Comparison of ENCODE assay signal across 8 cellular contexts in genomic region chr7:149125189-149125863, GRCh38. TPM values are rescaled to one million over a fixed set of nuclear protein-coding genes. Genes with fewer than 3 reads are reported as not detected.
DNase-seq lines count a peak whose midpoint lies in the region; ATAC-seq and TF ChIP-seq lines count a peak whose summit lies in the region.

No MANE protein-coding gene starts in this region.

- peak in 1 of 7 experiments; percentile 25 for DNase-seq in CD8-positive, alpha-beta T cell
- DNase-seq in HT-29 (ENCODE audit: low spot score) (peak; percentile 72), adrenal gland (peak in 2 of 7 donors; percentile 26 to 69), kidney tubule cell (ENCODE audit: low spot score) (peak; percentile 27), thoracic aorta (ENCODE audit: low spot score) (no peak), dermis blood vessel endothelial cell (no peak)
- no peak for DNase-seq in activated effector memory CD4-positive, alpha-beta T cell treated with anti-CD3 and anti-CD28 coated beads, Interleukin-2, amount 50 U/mL, for 16 hours

- H3K36me3 ChIP-seq in CD8-positive, alpha-beta T cell (ENCODE audit: insufficient read depth, low read length) = peaks cover under 1% of the 10 kb centered on the region
- H3K36me3 ChIP-seq in adrenal gland (replicated peaks in 1 of 2) (peaks cover 0 to 4% of the 10 kb centered on the region in 2 donors), thoracic aorta (no peaks in the 10 kb centered on the region)

- 2 to 8% (median 5%) methylated on average over 13 to 21 of the region's 21 CpGs for WGBS in adrenal gland, 4 donors

- peaks cover 28% of the 10 kb centered on the region for H3K4me1 Mint-ChIP-seq in CD8-positive, alpha-beta T cell (ENCODE audit: low read depth)

- no peaks in the 10 kb centered on the region for H3K27me3 ChIP-seq in CD8-positive, alpha-beta T cell (ENCODE audit: insufficient read depth, low read length)
- no peaks in the 10 kb centered on the region for H3K27me3 ChIP-seq in adrenal gland
- H3K27me3 ChIP-seq in thoracic aorta (replicated peaks; ENCODE audit: insufficient read depth) = no peaks in the 10 kb centered on the region

- TF ChIP-seq POLR2A in adrenal gland (IDR thresholded peaks at IDR 0.05) = no peak

- POLR2A ChIA-PET in CD8-positive, alpha-beta T cell (lab: Charles Lee) = interaction anchor here (0.6 to 3.4 kb wide), 7 partner anchors 22 to 427 kb away, joined by 3 to 61 read pairs (median 4); partner anchors contain the start of genes CUL1, ZNF282, ZNF398 and ZNF786

- peak overlapping the region; percentile 88 for H3K27ac ChIP-seq in CD8-positive, alpha-beta T cell (ENCODE audit: low read depth, low read length)
- H3K27ac ChIP-seq in adrenal gland (peak overlapping the region; percentile 81 to 96 (median 92)), thoracic aorta (peak overlapping the region; percentile 96 to 98)

- peaks cover 17% of the 10 kb centered on the region for H3K36me3 Mint-ChIP-seq in CD8-positive, alpha-beta T cell

- CTCF ChIA-PET in CD8-positive, alpha-beta T cell (lab: Charles Lee) = interaction anchor here (0.7 to 2.7 kb wide), 5 partner anchors 12 to 59 kb away, joined by 3 to 24 read pairs (median 4); partner anchors contain the start of gene ZNF398

- H3K4me1 ChIP-seq in CD8-positive, alpha-beta T cell (ENCODE audit: insufficient read depth, low read length) = peaks cover 18% of the 10 kb centered on the region
- H3K4me1 ChIP-seq in adrenal gland (replicated peaks in 1 of 2) (peaks cover 7 to 16% of the 10 kb centered on the region in 2 donors), thoracic aorta (ENCODE audit: control insufficient read depth in 1 of 2, low read depth in 2 of 2) (peaks cover 7 to 15% of the 10 kb centered on the region in 2 donors)

- H3K9me3 ChIP-seq in CD8-positive, alpha-beta T cell (ENCODE audit: low read length) = peaks cover 1% of the 10 kb centered on the region
- H3K9me3 ChIP-seq in adrenal gland (replicated peaks in 1 of 3) (no peaks in the 10 kb centered on the region), thoracic aorta (no peaks in the 10 kb centered on the region)

- TF ChIP-seq CTCF in CD8-positive, alpha-beta T cell (IDR thresholded peaks at IDR 0.05) = no peak
- no peak for TF ChIP-seq CTCF in adrenal gland (IDR thresholded peaks at IDR 0.05)
- TF ChIP-seq CTCF in thoracic aorta (IDR thresholded peaks at IDR 0.05) = no peak

- no peaks in the 10 kb centered on the region for H3K9me3 Mint-ChIP-seq in CD8-positive, alpha-beta T cell

- peak overlapping the region; percentile 99 for H3K4me3 ChIP-seq in CD8-positive, alpha-beta T cell (ENCODE audit: low read depth, low read length)
- peak overlapping the region; percentile 58 to 93 (median 75) for H3K4me3 ChIP-seq in adrenal gland
- H3K4me3 ChIP-seq in thoracic aorta = peak overlapping the region; percentile 95

- no peaks in the 10 kb centered on the region for H3K27me3 Mint-ChIP-seq in CD8-positive, alpha-beta T cell (ENCODE audit: low read depth)

- H3K27ac Mint-ChIP-seq in CD8-positive, alpha-beta T cell = peak overlapping the region; percentile 98

- H3K4me3 Mint-ChIP-seq in CD8-positive, alpha-beta T cell = peak overlapping the region; percentile 100

- intact Hi-C loops in CD8-positive, alpha-beta T cell (cut with DNase I, micrococcal nuclease) = loop anchor here (5.0 to 10.0 kb wide), 4 partner anchors 112 to 589 kb away; partner anchors contain the start of gene ZNF212 (in 1 of the 2)
- intact Hi-C loops in adrenal gland (cut with DNase I) = no loop called here

- ATAC-seq in CD8-positive, alpha-beta T cell = no peak
- ATAC-seq in thoracic aorta (ENCODE audit: insufficient number of reproducible peaks, low FRiP score, low read depth) (no peak), GM21447 (IDR thresholded peaks at IDR 0.05; ENCODE audit: unreplicated experiment) (no peak)

RNA-seq across cellular contexts. Expression of gene ZNF425, which starts 0.8 kb away (rescaled TPM):
- total RNA-seq in CD8-positive, alpha-beta T cell = under 1 TPM; 0.52 to 0.56 TPM
- 0.39 and 1.2 TPM in 2 replicates for total RNA-seq in HT-29 (2014; rRNA removed; shearing (Covaris generic))
- total RNA-seq in adrenal gland (1 to 10 TPM in 7 of 8 donors, under 1 TPM in 1; 0.36 to 2.3 (median 1.4) TPM), thoracic aorta (1 to 10 TPM; 3.1 to 3.4 TPM), dermis blood vessel endothelial cell (3.5 and 3.9 TPM in 2 replicates)
- 1 to 10 TPM in 2 of 3 donors, under 1 TPM in 1; 0.71 to 2.9 (median 1.4) TPM for polyA plus RNA-seq in adrenal gland

RNA-seq across cellular contexts. Expression of gene ZNF398, which starts 21.9 kb away (rescaled TPM):
- total RNA-seq in CD8-positive, alpha-beta T cell = 10 to 100 TPM; 12.9 to 15.1 TPM
- total RNA-seq in HT-29 (2014; rRNA removed; shearing (Covaris generic)) = 8.2 and 13.8 TPM in 2 replicates
- total RNA-seq in adrenal gland = 10 to 100 TPM; 11.3 to 18.7 (median 14.7) TPM
- 1 to 10 TPM; 2.0 to 8.5 (median 3.6) TPM for polyA plus RNA-seq in adrenal gland
- 10 to 100 TPM; 16.2 to 31.5 TPM for total RNA-seq in thoracic aorta
- total RNA-seq in dermis blood vessel endothelial cell = 8.7 and 8.8 TPM in 2 replicates

RNA-seq across cellular contexts. Expression of gene ZNF786, which starts 34.8 kb away (rescaled TPM):
- 1 to 10 TPM; 4.7 to 5.7 TPM for total RNA-seq in CD8-positive, alpha-beta T cell
- total RNA-seq in HT-29 (2014; rRNA removed; shearing (Covaris generic)) = 9.3 and 10.4 TPM in 2 replicates
- total RNA-seq in adrenal gland = 10 to 100 TPM in 1 of 8 donors, 1 to 10 TPM in 7; 4.3 to 13.0 (median 5.5) TPM
- polyA plus RNA-seq in adrenal gland = 1 to 10 TPM; 2.6 to 5.1 (median 3.5) TPM
- total RNA-seq in thoracic aorta = 10 to 100 TPM in 1 of 2 donors, 1 to 10 TPM in 1; 9.2 to 11.4 TPM
- 7.7 and 13.3 TPM in 2 replicates for total RNA-seq in dermis blood vessel endothelial cell

Comparison
In these comparisons a context has a peak if more than half of its experiments do, and no peak if none do; other contexts are left out.
1. DNase-seq: peak in HT-29 (single experiment) and kidney tubule cell (single experiment); none in thoracic aorta (single experiment), activated effector memory CD4-positive, alpha-beta T cell treated with anti-CD3 and anti-CD28 coated beads, Interleukin-2, amount 50 U/mL, for 16 hours (single experiment) and dermis blood vessel endothelial cell (single experiment).
2. intact Hi-C loops: an anchor here in CD8-positive, alpha-beta T cell (5.0 to 10.0 kb wide); none called in adrenal gland.
3. Peak in every context shown above with its lines, with median percentiles within 50 percentile points of each other: H3K27ac ChIP-seq and H3K4me3 ChIP-seq.